8 cellular contexts compared by ENCODE assay signal in the genomic region with DNA sequence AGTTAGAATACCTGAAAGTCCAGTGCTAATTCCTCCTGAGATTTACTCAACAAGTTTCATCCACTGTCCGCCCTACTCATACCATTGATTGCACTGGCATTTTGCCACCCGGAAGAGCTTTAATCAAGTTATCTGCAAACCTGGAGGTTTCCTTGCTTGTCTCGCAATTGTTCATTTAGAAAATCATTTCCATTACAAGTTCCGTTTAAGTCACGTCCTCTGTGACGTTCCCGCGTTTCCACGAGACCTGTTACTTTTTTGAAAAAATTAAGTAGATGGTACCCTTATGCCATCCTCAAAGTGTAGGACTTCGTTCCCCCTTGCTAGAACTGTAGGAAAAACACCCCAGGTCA. TPM values are rescaled to one million over a fixed set of nuclear protein-coding genes. Genes with fewer than 3 reads are reported as not detected.
DNase-seq lines count a peak whose midpoint lies in the region; ATAC-seq lines count a peak whose summit lies in the region.

No MANE protein-coding gene starts in this region.

- no peak overlapping the region for H2BK120ac ChIP-seq in mesenchymal stem cell (ENCODE audit: low read depth, low read length)

- H3K27ac ChIP-seq in cingulate gyrus (ENCODE audit: low read depth, low read length) (peak overlapping the region; percentile 71), mesenchymal stem cell (ENCODE audit: low read length, poor library complexity, severe bottlenecking) (peak overlapping the region; percentile 89)

- H3K4me3 ChIP-seq in mesenchymal stem cell (ENCODE audit: insufficient read depth in 1 of 2, low read depth in 1 of 2, low read length in 2 of 2) = peak overlapping the region in 1 of 2 experiments; percentile 83

- peak overlapping the region in 1 of 2 experiments; percentile 30 for H3K18ac ChIP-seq in mesenchymal stem cell (ENCODE audit: low read depth in 1 of 2, low read length in 2 of 2)

- H3K4ac ChIP-seq in mesenchymal stem cell (ENCODE audit: low read depth in 1 of 2, low read length in 2 of 2) = peak overlapping the region in 1 of 2 experiments; percentile 75

- H3K36me3 Mint-ChIP-seq in stimulated activated naive CD8-positive, alpha-beta T cell treated with anti-CD3 and anti-CD28 coated beads, Interleukin-15, Interleukin-2, amounts not matched to agents 100 ng/mL and 50 ng/mL, for 24 hours (ENCODE audit: low read depth) = no peaks in the 10 kb centered on the region

- H3K27me3 Mint-ChIP-seq in stimulated activated naive CD8-positive, alpha-beta T cell treated with anti-CD3 and anti-CD28 coated beads, Interleukin-15, Interleukin-2, amounts not matched to agents 100 ng/mL and 50 ng/mL, for 24 hours = no peaks in the 10 kb centered on the region

- no peak for ATAC-seq in HG02884 (IDR thresholded peaks at IDR 0.05; ENCODE audit: unreplicated experiment)

- H3K27ac Mint-ChIP-seq in stimulated activated naive CD8-positive, alpha-beta T cell treated with anti-CD3 and anti-CD28 coated beads, Interleukin-15, Interleukin-2, amounts not matched to agents 100 ng/mL and 50 ng/mL, for 24 hours = peak overlapping the region; percentile 95

- H2BK5ac ChIP-seq in mesenchymal stem cell (ENCODE audit: low read depth, low read length, poor library complexity, severe bottlenecking) = no peak overlapping the region

- no peak overlapping the region for H2AFZ ChIP-seq in mesenchymal stem cell (ENCODE audit: low read depth, low read length)

- peaks cover 3% of the 10 kb centered on the region for H3K4me1 ChIP-seq in mesenchymal stem cell (ENCODE audit: control insufficient read depth, insufficient read depth, low read depth, low read length)

- no peak overlapping the region for H4K91ac ChIP-seq in mesenchymal stem cell (ENCODE audit: low read length)

- H3K23ac ChIP-seq in mesenchymal stem cell (ENCODE audit: low read length in 2 of 2) = no peak overlapping the region

- no peaks in the 10 kb centered on the region for H3K79me1 ChIP-seq in mesenchymal stem cell (replicated peaks; ENCODE audit: low read length, poor library complexity, severe bottlenecking)

- H3K14ac ChIP-seq in mesenchymal stem cell (ENCODE audit: low read length in 2 of 2) = no peak overlapping the region

- H3K9ac ChIP-seq in mesenchymal stem cell (ENCODE audit: low read length) = peak overlapping the region; percentile 92

- 4% methylated on average over 10 of the region's 10 CpGs for WGBS in mesenchymal stem cell

- H3K9me3 Mint-ChIP-seq in stimulated activated naive CD8-positive, alpha-beta T cell treated with anti-CD3 and anti-CD28 coated beads, Interleukin-15, Interleukin-2, amounts not matched to agents 100 ng/mL and 50 ng/mL, for 24 hours = no peaks in the 10 kb centered on the region

- no peak overlapping the region for H4K8ac ChIP-seq in mesenchymal stem cell (ENCODE audit: low read length)

- H2BK15ac ChIP-seq in mesenchymal stem cell (ENCODE audit: low read depth, poor library complexity, severe bottlenecking) = no peak overlapping the region

- H3K4me2 ChIP-seq in mesenchymal stem cell (ENCODE audit: low read length, poor library complexity, severe bottlenecking) = peak overlapping the region; percentile 78

- peak overlapping the region; percentile 94 for H3K4me3 Mint-ChIP-seq in stimulated activated naive CD8-positive, alpha-beta T cell treated with anti-CD3 and anti-CD28 coated beads, Interleukin-15, Interleukin-2, amounts not matched to agents 100 ng/mL and 50 ng/mL, for 24 hours

- no peak overlapping the region for H2BK12ac ChIP-seq in mesenchymal stem cell (ENCODE audit: low read length in 2 of 2)

- no peaks in the 10 kb centered on the region for H3K27me3 ChIP-seq in mesenchymal stem cell (ENCODE audit: control insufficient read depth in 1 of 2, insufficient read depth in 1 of 2, low read length in 2 of 2)

- H2AK5ac ChIP-seq in mesenchymal stem cell (ENCODE audit: low read length, severe bottlenecking) = no peak overlapping the region

- peaks cover 43% of the 10 kb centered on the region for H3K4me1 Mint-ChIP-seq in stimulated activated naive CD8-positive, alpha-beta T cell treated with anti-CD3 and anti-CD28 coated beads, Interleukin-15, Interleukin-2, amounts not matched to agents 100 ng/mL and 50 ng/mL, for 24 hours (ENCODE audit: low read depth)

- no peaks in the 10 kb centered on the region for H3K36me3 ChIP-seq in mesenchymal stem cell (ENCODE audit: control insufficient read depth in 1 of 2, insufficient read depth in 2 of 2, low read depth in 1 of 2, low read length in 2 of 2)

- peak; percentile 73 for DNase-seq in activated effector memory CD4-positive, alpha-beta T cell treated with anti-CD3 and anti-CD28 coated beads, Interleukin-2, amount 50 U/mL, for 16 hours
- no peak for DNase-seq in activated effector memory CD4-positive, alpha-beta T cell treated with Interleukin-2 at 50 U/mL for 16 hours
- DNase-seq in T-helper 22 cell (ENCODE audit: low read depth) (peak; percentile 11), mesenchymal stem cell (no peak), HuH-7 (ENCODE audit: low spot score) (no peak)

- H3K9me3 ChIP-seq in mesenchymal stem cell (ENCODE audit: control insufficient read depth, low read length) = no peaks in the 10 kb centered on the region

RNA-seq across cellular contexts. Expression of a gene that starts 0.8 kb away (rescaled TPM):
- polyA plus RNA-seq in mesenchymal stem cell (2013, experiment 1 of 2) = 6.3 TPM
- 6.6 TPM for polyA plus RNA-seq in mesenchymal stem cell (2013, experiment 2 of 2)

RNA-seq across cellular contexts. Expression of a gene that starts 50.0 kb away (rescaled TPM):
- polyA plus RNA-seq in mesenchymal stem cell (2013, experiment 1 of 2) = 183 TPM
- polyA plus RNA-seq in mesenchymal stem cell (2013, experiment 2 of 2) = 184 TPM

Comparison
In these comparisons a context has a peak if more than half of its experiments do, and no peak if none do; other contexts are left out.
1. DNase-seq: peak in activated effector memory CD4-positive, alpha-beta T cell treated with anti-CD3 and anti-CD28 coated beads, Interleukin-2, amount 50 U/mL, for 16 hours (single experiment) and T-helper 22 cell (single experiment); none in activated effector memory CD4-positive, alpha-beta T cell treated with Interleukin-2 at 50 U/mL for 16 hours (single experiment), mesenchymal stem cell (single experiment) and HuH-7 (single experiment).